In the genomic region with DNA sequence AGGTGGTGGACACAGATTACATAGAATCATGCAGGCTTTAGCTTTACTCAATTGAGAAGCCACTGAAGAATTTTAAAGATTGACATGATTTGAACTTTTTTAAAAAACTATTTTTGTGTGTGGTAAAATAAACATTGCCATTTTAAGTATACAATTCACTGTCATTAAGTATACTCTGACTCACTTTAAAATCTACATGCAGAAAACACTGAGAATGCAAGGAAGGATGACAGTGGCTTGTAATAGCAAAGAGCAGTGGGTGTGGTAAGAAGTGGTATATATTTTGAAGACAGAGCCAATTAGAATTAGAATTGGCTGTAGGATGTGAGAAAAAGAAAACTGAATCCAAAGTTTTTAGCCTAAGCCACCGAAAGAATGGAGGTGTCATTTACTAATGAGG, we compare ENCODE assay signal across 26 cellular contexts.
"Had no signal": no experiment of that assay in that cellular context is flagged by ENCODE, and none has a peak within 500 bp of the region (broad histone marks: within the 10 kb centered on the region; RNA-seq: fewer than 3 reads in every experiment).

No MANE protein-coding gene starts in this region.

- H3K27ac Mint-ChIP-seq: activated CD4-positive, alpha-beta memory T cell treated with anti-CD3 and anti-CD28 coated beads for 36 hours; activated CD4-positive, alpha-beta T cell treated with anti-CD3 and anti-CD28 coated beads, Interleukin-2, amount 10 ng/mL, durations not matched to agents 24 days and 14 days; activated naive CD8-positive, alpha-beta T cell treated with anti-CD3 and anti-CD28 coated beads, Interleukin-2, amount 50 U/mL, for 24 hours; T-helper 2 cell treated with Interferon-gamma antibody and Interleukin-4, amounts not matched to agents 5 μg/mL and 100 μg/mL, for 36 hours; WTC11 had no signal

- H3K4me3 ChIP-seq: K562, SJSA1 had no signal

- H3K9me3 Mint-ChIP-seq: activated CD4-positive, alpha-beta memory T cell treated with anti-CD3 and anti-CD28 coated beads for 36 hours; activated CD4-positive, alpha-beta T cell treated with anti-CD3 and anti-CD28 coated beads, Interleukin-2, amount 10 ng/mL, durations not matched to agents 24 days and 14 days; activated naive CD4-positive, alpha-beta T cell treated with anti-CD3 and anti-CD28 coated beads, Interleukin-2, amount 50 U/mL, for 72 hours; activated naive CD8-positive, alpha-beta T cell treated with anti-CD3 and anti-CD28 coated beads, Interleukin-2, amount 50 U/mL, for 24 hours; activated T-cell treated with anti-CD3 and anti-CD28 coated beads, Interleukin-2, amount 50 U/mL, for 4 hours; brain; central memory CD8-positive, alpha-beta T cell; T-helper 2 cell treated with Interferon-gamma antibody and Interleukin-4, amounts not matched to agents 5 μg/mL and 100 μg/mL, for 36 hours; WTC11 had no signal

- H3K4me3 Mint-ChIP-seq: activated CD4-positive, alpha-beta memory T cell treated with anti-CD3 and anti-CD28 coated beads for 36 hours; activated CD4-positive, alpha-beta T cell treated with anti-CD3 and anti-CD28 coated beads, Interleukin-2, amount 10 ng/mL, durations not matched to agents 24 days and 14 days; activated naive CD8-positive, alpha-beta T cell treated with anti-CD3 and anti-CD28 coated beads, Interleukin-2, amount 50 U/mL, for 24 hours; activated T-cell treated with anti-CD3 and anti-CD28 coated beads, Interleukin-2, amount 50 U/mL, for 4 hours; brain; central memory CD8-positive, alpha-beta T cell; T-helper 2 cell treated with Interferon-gamma antibody and Interleukin-4, amounts not matched to agents 5 μg/mL and 100 μg/mL, for 36 hours; WTC11 had no signal

- H3K4me1 Mint-ChIP-seq: activated CD4-positive, alpha-beta T cell treated with anti-CD3 and anti-CD28 coated beads, Interleukin-2, amount 10 ng/mL, durations not matched to agents 24 days and 14 days; activated naive CD8-positive, alpha-beta T cell treated with anti-CD3 and anti-CD28 coated beads, Interleukin-2, amount 50 U/mL, for 24 hours; brain; WTC11 had no signal

- H3K27ac ChIP-seq: SJSA1 had no signal

- H3K27me3 Mint-ChIP-seq: activated CD4-positive, alpha-beta memory T cell treated with anti-CD3 and anti-CD28 coated beads for 36 hours; activated CD4-positive, alpha-beta T cell treated with anti-CD3 and anti-CD28 coated beads, Interleukin-2, amount 10 ng/mL, durations not matched to agents 24 days and 14 days; activated naive CD8-positive, alpha-beta T cell treated with anti-CD3 and anti-CD28 coated beads, Interleukin-2, amount 50 U/mL, for 24 hours; brain; central memory CD8-positive, alpha-beta T cell had no signal

- H3K27me3 ChIP-seq: SJSA1 had no signal

- H3K9me3 ChIP-seq: SJSA1 had no signal

- ATAC-seq: activated naive CD4-positive, alpha-beta T cell treated with anti-CD3 and anti-CD28 coated beads, Interleukin-2, amount 50 U/mL, for 72 hours; activated naive CD8-positive, alpha-beta T cell treated with anti-CD3 and anti-CD28 coated beads, Interleukin-2, amount 50 U/mL, for 24 hours; activated T-cell treated with anti-CD3 and anti-CD28 coated beads, Interleukin-2, amount 50 U/mL, for 4 hours; K562; SK-N-SH treated with all-trans-retinoic acid at 6 μM for 48 hours; WTC11 had no signal

- DNase-seq: activated CD4-positive, alpha-beta memory T cell treated with anti-CD3 and anti-CD28 coated beads for 36 hours; activated CD4-positive, alpha-beta T cell treated with anti-CD3 and anti-CD28 coated beads, Interleukin-2, amount 10 ng/mL, durations not matched to agents 24 days and 14 days; activated CD4-positive, CD25-positive, alpha-beta regulatory T cell treated with anti-CD3 and anti-CD28 coated beads, Interleukin-2, amount 50 U/mL, for 72 hours; activated CD8-positive, alpha-beta memory T cell treated with anti-CD3 and anti-CD28 coated beads for 24 hours; activated effector memory CD4-positive, alpha-beta T cell treated with anti-CD3 and anti-CD28 coated beads, Interleukin-2, amount 50 U/mL, for 16 hours; activated naive CD4-positive, alpha-beta T cell treated with Interleukin-2 at 50 U/mL for 16 hours; activated naive CD8-positive, alpha-beta T cell treated with anti-CD3 and anti-CD28 coated beads, Interleukin-2, amount 50 U/mL, for 24 hours; activated T-cell treated with anti-CD3 and anti-CD28 coated beads, Interleukin-2, amount 50 U/mL, for 4 hours; amygdala; Karpas-422; NCI-H1092 treated with DMSO at 0.1 percent for 48 hours; NCI-H1436; NCI-H1694 treated with DMSO at 0.1 percent for 48 hours; NCI-H2029 treated with DMSO at 0.1 percent for 48 hours; NCI-H446; NCI-H524; SHP77; SW 1271 had no signal
